In genomic region chr3:187011915-187012314, GRCh38 we compare ENCODE assay signal across 9 cellular contexts.
DNase-seq lines count a peak whose midpoint lies in the region; ATAC-seq and TF ChIP-seq lines count a peak whose summit lies in the region.
"Had no signal": no experiment of that assay in that cellular context is flagged by ENCODE, and none has a peak within 500 bp of the region (broad histone marks: within the 10 kb centered on the region; RNA-seq: fewer than 3 reads in every experiment).

No MANE protein-coding gene starts in this region.

- H3K36me3 ChIP-seq in breast epithelium (no peaks in the 10 kb centered on the region), tibial artery (no peaks in the 10 kb centered on the region)

- no peak for DNase-seq in MCF 10A (ENCODE audit: unreplicated experiment)
- DNase-seq in breast epithelium (ENCODE audit: low spot score in 2 of 2): no peak
- DNase-seq in activated naive CD8-positive, alpha-beta T cell treated with anti-CD3 and anti-CD28 coated beads, Interleukin-2, amount 50 U/mL, for 24 hours: no peak
- DNase-seq in tibial artery: peak in 1 of 2 donors; percentile 35
- DNase-seq in superior temporal gyrus (ENCODE audit: extremely low spot score): no peak
- DNase-seq in activated CD4-positive, alpha-beta T cell treated with anti-CD3 and anti-CD28 coated beads for 4 hours: no peak
- DNase-seq in foreskin melanocyte: no peak

- peak; percentile 40 for ATAC-seq in HG03378 (IDR thresholded peaks at IDR 0.05; ENCODE audit: unreplicated experiment)
- ATAC-seq in activated naive CD8-positive, alpha-beta T cell treated with anti-CD3 and anti-CD28 coated beads, Interleukin-2, amount 50 U/mL, for 24 hours: peak; percentile 13

- no peaks in the 10 kb centered on the region for H3K4me1 ChIP-seq in breast epithelium
- peaks cover 0 to 54% (median 22%) of the 10 kb centered on the region in 4 donors for H3K4me1 ChIP-seq in tibial artery

- no peaks in the 10 kb centered on the region for H3K27me3 ChIP-seq in breast epithelium
- no peaks in the 10 kb centered on the region for H3K27me3 ChIP-seq in tibial artery

- peak overlapping the region; percentile 54 for H3K27ac Mint-ChIP-seq in MCF 10A (ENCODE audit: low read depth, unreplicated experiment)
- peak overlapping the region; percentile 89 for H3K27ac Mint-ChIP-seq in activated naive CD8-positive, alpha-beta T cell treated with anti-CD3 and anti-CD28 coated beads, Interleukin-2, amount 50 U/mL, for 24 hours

- H3K9me3 Mint-ChIP-seq in MCF 10A (ENCODE audit: unreplicated experiment): peaks cover 12% of the 10 kb centered on the region
- H3K9me3 Mint-ChIP-seq in activated naive CD8-positive, alpha-beta T cell treated with anti-CD3 and anti-CD28 coated beads, Interleukin-2, amount 50 U/mL, for 24 hours: peaks cover 9% of the 10 kb centered on the region

- H3K9me3 ChIP-seq in breast epithelium: no peaks in the 10 kb centered on the region
- no peaks in the 10 kb centered on the region for H3K9me3 ChIP-seq in tibial artery

- no peak overlapping the region for H3K4me3 ChIP-seq in breast epithelium
- no peak overlapping the region for H3K4me3 ChIP-seq in tibial artery

- POLR2A ChIA-PET in MCF 10A (lab: Yijun Ruan, JAX): interaction anchor here (0.6 kb wide), 1 partner anchor 86 kb away, joined by 3 read pairs; no protein-coding TSS in a partner anchor

- H3K4me3 Mint-ChIP-seq in MCF 10A (ENCODE audit: unreplicated experiment): no peak overlapping the region
- peak overlapping the region; percentile 59 for H3K4me3 Mint-ChIP-seq in activated naive CD8-positive, alpha-beta T cell treated with anti-CD3 and anti-CD28 coated beads, Interleukin-2, amount 50 U/mL, for 24 hours

- TF ChIP-seq CTCF in MCF 10A (IDR thresholded peaks at IDR 0.05; ENCODE audit: unreplicated experiment) (no peak), breast epithelium (IDR thresholded peaks at IDR 0.05) (no peak), tibial artery (IDR thresholded peaks at IDR 0.05) (no peak)

- H3K4me1 Mint-ChIP-seq in MCF 10A (ENCODE audit: insufficient read depth, unreplicated experiment): peaks cover 14% of the 10 kb centered on the region
- peaks cover 76% of the 10 kb centered on the region for H3K4me1 Mint-ChIP-seq in activated naive CD8-positive, alpha-beta T cell treated with anti-CD3 and anti-CD28 coated beads, Interleukin-2, amount 50 U/mL, for 24 hours

- CTCF ChIA-PET in MCF 10A (lab: Yijun Ruan, JAX): interaction anchor here (0.5 to 1.0 kb wide), 2 partner anchors 139 to 185 kb away, joined by 3 read pairs; no protein-coding TSS in a partner anchor

- no peaks in the 10 kb centered on the region for H3K36me3 Mint-ChIP-seq in MCF 10A (ENCODE audit: insufficient read depth, unreplicated experiment)
- peaks cover 23% of the 10 kb centered on the region for H3K36me3 Mint-ChIP-seq in activated naive CD8-positive, alpha-beta T cell treated with anti-CD3 and anti-CD28 coated beads, Interleukin-2, amount 50 U/mL, for 24 hours (ENCODE audit: low read depth)

- H3K27ac ChIP-seq in breast epithelium: peak overlapping the region in 1 of 2 donors; percentile 32
- peak overlapping the region; percentile 52 to 68 for H3K27ac ChIP-seq in tibial artery
- H3K27ac ChIP-seq: C4-2B had no signal

- no TSS peak for BruUV-seq in MCF 10A (replicated peaks; lab: Mats Ljungman, UMichigan)

- H3K27me3 Mint-ChIP-seq in MCF 10A (ENCODE audit: insufficient read depth, unreplicated experiment): no peaks in the 10 kb centered on the region
- no peaks in the 10 kb centered on the region for H3K27me3 Mint-ChIP-seq in activated naive CD8-positive, alpha-beta T cell treated with anti-CD3 and anti-CD28 coated beads, Interleukin-2, amount 50 U/mL, for 24 hours

- TF ChIP-seq POLR2A in breast epithelium (IDR thresholded peaks at IDR 0.05): no peak

- intact Hi-C loops in MCF 10A (cut with micrococcal nuclease): no loop called here
- intact Hi-C loops in breast epithelium (cut with DNase I; ENCODE audit: low total_unique reads): no loop called here
- intact Hi-C loops in tibial artery (cut with DNase I; ENCODE audit: low total_unique reads): no loop called here
